ENCODE assay signal across 8 cellular contexts in genomic region chr7:134890246-134891240, GRCh38.
DNase-seq lines count a peak whose midpoint lies in the region; ATAC-seq and TF ChIP-seq lines count a peak whose summit lies in the region.

No MANE protein-coding gene starts in this region.

- H3K27me3 Mint-ChIP-seq in T-helper 2 cell treated with Interferon-gamma antibody and Interleukin-4, amounts not matched to agents 5 μg/mL and 100 μg/mL, for 36 hours (ENCODE audit: low read depth): peaks cover 6% of the 10 kb centered on the region

- H3K4me3 ChIP-seq in BLaER1: peak overlapping the region; percentile 72
- H3K4me3 ChIP-seq in epithelial cell of esophagus (ENCODE audit: low read length): peak overlapping the region; percentile 54
- peak overlapping the region; percentile 70 for H3K4me3 ChIP-seq in neuron (ENCODE audit: low read length)

- peak overlapping the region; percentile 84 for H3K27ac ChIP-seq in BLaER1

- H3K27me3 ChIP-seq in BLaER1 (no peaks in the 10 kb centered on the region), neuron (ENCODE audit: insufficient read depth, low read length) (no peaks in the 10 kb centered on the region)

- H3K9me3 Mint-ChIP-seq in T-helper 2 cell treated with Interferon-gamma antibody and Interleukin-4, amounts not matched to agents 5 μg/mL and 100 μg/mL, for 36 hours: peaks cover 7% of the 10 kb centered on the region

- no peaks in the 10 kb centered on the region for H4K20me1 ChIP-seq in BLaER1

- TF ChIP-seq CTCF in epithelial cell of esophagus (IDR thresholded peaks at IDR 0.05; ENCODE audit: insufficient read depth, low read depth, low read length, missing control alignments): no peak

- DNase-seq in NCI-H69 (lab: John Stamatoyannopoulos, UW): peak; percentile 66
- peak; percentile 93 for DNase-seq in epithelial cell of esophagus (ENCODE audit: low read depth)
- no peak for DNase-seq in GF-D8 (lab: John Stamatoyannopoulos, UW)
- no peak for DNase-seq in T-helper 2 cell treated with Interferon-gamma antibody and Interleukin-4, amounts not matched to agents 5 μg/mL and 100 μg/mL, for 36 hours (ENCODE audit: low spot score)

- peak overlapping the region; percentile 76 for H3K4me2 ChIP-seq in BLaER1

- peaks cover 32% of the 10 kb centered on the region for H3K4me1 ChIP-seq in BLaER1
- peaks cover 15% of the 10 kb centered on the region for H3K4me1 ChIP-seq in neuron (ENCODE audit: insufficient read depth, low read length)

- H3K27ac Mint-ChIP-seq in T-helper 2 cell treated with Interferon-gamma antibody and Interleukin-4, amounts not matched to agents 5 μg/mL and 100 μg/mL, for 36 hours: no peak overlapping the region

- H3K4me3 Mint-ChIP-seq in T-helper 2 cell treated with Interferon-gamma antibody and Interleukin-4, amounts not matched to agents 5 μg/mL and 100 μg/mL, for 36 hours: no peak overlapping the region

- H3K4me1 Mint-ChIP-seq in T-helper 2 cell treated with Interferon-gamma antibody and Interleukin-4, amounts not matched to agents 5 μg/mL and 100 μg/mL, for 36 hours (ENCODE audit: low read depth): peaks cover 20% of the 10 kb centered on the region

- H3K9me3 ChIP-seq in BLaER1: peaks cover 32% of the 10 kb centered on the region
- H3K9me3 ChIP-seq in neuron (ENCODE audit: low read length): no peaks in the 10 kb centered on the region

- H2AFZ ChIP-seq in neuron (ENCODE audit: low read depth, low read length): peak overlapping the region; percentile 68

- H3K9ac ChIP-seq in BLaER1: no peak overlapping the region

- peaks cover 83% of the 10 kb centered on the region for H3K36me3 ChIP-seq in BLaER1
- H3K36me3 ChIP-seq in neuron (ENCODE audit: insufficient read depth, low read length): no peaks in the 10 kb centered on the region

- ATAC-seq in GM18861 (IDR thresholded peaks at IDR 0.05; ENCODE audit: unreplicated experiment): no peak
- no peak for ATAC-seq in HG03565 (IDR thresholded peaks at IDR 0.05; ENCODE audit: unreplicated experiment)

- H3K36me3 Mint-ChIP-seq in T-helper 2 cell treated with Interferon-gamma antibody and Interleukin-4, amounts not matched to agents 5 μg/mL and 100 μg/mL, for 36 hours (ENCODE audit: low read depth): no peaks in the 10 kb centered on the region

Comparison
In these comparisons a context has a peak if more than half of its experiments do, and no peak if none do; other contexts are left out.
1. DNase-seq: peak in NCI-H69 (single experiment) and epithelial cell of esophagus (single experiment); none in GF-D8 (single experiment) and T-helper 2 cell treated with Interferon-gamma antibody and Interleukin-4, amounts not matched to agents 5 μg/mL and 100 μg/mL, for 36 hours (single experiment).
2. Peak in every context shown above with its lines, with median percentiles within 50 percentile points of each other: H3K4me3 ChIP-seq.